In the genomic region with DNA sequence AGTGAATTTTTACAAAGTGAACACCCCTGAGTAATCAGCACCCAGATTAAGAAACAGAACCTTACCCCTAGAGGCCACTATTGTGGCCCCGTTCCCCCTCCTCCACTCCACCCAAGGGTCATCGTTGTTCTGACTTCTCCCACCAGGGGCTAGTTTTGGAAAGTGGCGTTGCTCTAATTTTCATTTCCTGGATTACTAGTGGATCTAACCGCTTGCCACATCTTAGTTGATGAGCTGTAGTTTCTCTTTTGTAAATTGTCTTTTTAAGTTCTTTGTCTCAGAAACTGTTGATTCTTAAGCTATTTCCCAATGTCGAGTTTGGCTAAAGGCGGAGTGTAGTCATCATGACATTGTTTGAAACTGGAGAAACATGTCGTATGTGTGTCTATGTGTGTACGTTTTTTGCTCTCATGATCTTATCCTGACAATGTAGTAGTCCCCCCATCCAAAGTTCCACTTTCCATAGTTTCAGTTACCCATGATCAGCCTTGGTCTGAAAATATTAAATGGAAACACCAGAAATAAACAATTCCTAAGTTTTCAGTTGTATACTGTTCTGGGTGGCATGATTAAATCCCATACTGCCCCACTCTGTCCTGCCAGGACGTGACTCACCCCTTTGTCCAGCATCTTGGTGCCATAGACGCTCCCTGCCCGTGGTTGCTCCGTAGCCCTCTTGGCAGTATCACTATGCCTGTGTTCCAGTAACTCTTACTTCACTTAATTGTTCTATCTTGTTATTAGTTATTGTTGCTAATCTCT, we compare ENCODE assay signal across 1 cellular context.
TF ChIP-seq lines count a peak whose summit lies in the region.

No MANE protein-coding gene starts in this region.

TF ChIP-seq in K562, 482 proteins besides CTCF, POLR2A, EP300 and RAD21 (continued from another document and continues in another):
- TF ChIP-seq, protein P1, sequence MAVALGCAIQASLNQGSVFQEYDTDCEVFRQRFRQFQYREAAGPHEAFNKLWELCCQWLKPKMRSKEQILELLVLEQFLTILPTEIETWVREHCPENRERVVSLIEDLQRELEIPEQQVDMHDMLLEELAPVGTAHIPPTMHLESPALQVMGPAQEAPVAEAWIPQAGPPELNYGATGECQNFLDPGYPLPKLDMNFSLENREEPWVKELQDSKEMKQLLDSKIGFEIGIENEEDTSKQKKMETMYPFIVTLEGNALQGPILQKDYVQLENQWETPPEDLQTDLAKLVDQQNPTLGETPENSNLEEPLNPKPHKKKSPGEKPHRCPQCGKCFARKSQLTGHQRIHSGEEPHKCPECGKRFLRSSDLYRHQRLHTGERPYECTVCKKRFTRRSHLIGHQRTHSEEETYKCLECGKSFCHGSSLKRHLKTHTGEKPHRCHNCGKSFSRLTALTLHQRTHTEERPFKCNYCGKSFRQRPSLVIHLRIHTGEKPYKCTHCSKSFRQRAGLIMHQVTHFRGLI (CRISPR knock-in tag; IDR thresholded peaks at IDR 0.05): no peak
- TF ChIP-seq SNRNP70 (optimal IDR thresholded peaks at IDR 0.05; ENCODE audit: low read depth, low read length) (no peak), ZBTB1 (CRISPR knock-in tag; IDR thresholded peaks at IDR 0.05; ENCODE audit: borderline replicate concordance, low read depth) (no peak), TEAD4 (IDR thresholded peaks at IDR 0.05; ENCODE audit: low read length) (0 out of 2 replicates have a peak, but pooled peaks have one; percentile 8), TEAD4 (CRISPR knock-in tag; IDR thresholded peaks at IDR 0.05; ENCODE audit: borderline replicate concordance) (no peak), NFIX (CRISPR knock-in tag; IDR thresholded peaks at IDR 0.05; ENCODE audit: low read depth) (no peak), RFX1 (IDR thresholded peaks at IDR 0.05) (no peak), ZBTB17 (CRISPR knock-in tag; IDR thresholded peaks at IDR 0.05) (no peak), MEF2D (tag; conservative IDR thresholded peaks at IDR 0.05; ENCODE audit: low read depth) (no peak), FOXM1 (IDR thresholded peaks at IDR 0.05; ENCODE audit: low read depth) (no peak), FOXM1 (CRISPR knock-in tag; IDR thresholded peaks at IDR 0.05; ENCODE audit: low read depth) (no peak), NRF1 (conservative IDR thresholded peaks at IDR 0.05 in 1 of 2, IDR thresholded peaks at IDR 0.05 in 1 of 2) (no peak), SIX5 (IDR thresholded peaks at IDR 0.05; ENCODE audit: borderline replicate concordance in 1 of 2, insufficient read depth in 1 of 2, low read depth in 1 of 2, low read length in 2 of 2) (no peak), ESRRA (IDR thresholded peaks at IDR 0.05; ENCODE audit: borderline replicate concordance, low read depth) (no peak), PRPF4 (IDR thresholded peaks at IDR 0.05; ENCODE audit: insufficient read depth, low read depth, low read length, poor library complexity, severe bottlenecking) (no peak), ELF4 (CRISPR knock-in tag; IDR thresholded peaks at IDR 0.05) (no peak), MBD2 (IDR thresholded peaks at IDR 0.05; ENCODE audit: borderline replicate concordance, low read depth) (no peak), ZKSCAN8 (CRISPR knock-in tag; IDR thresholded peaks at IDR 0.05) (no peak), HDAC6 (IDR thresholded peaks at IDR 0.05; ENCODE audit: low read depth, low read length) (no peak), ZFX (CRISPR knock-in tag; IDR thresholded peaks at IDR 0.05) (no peak), MYBL2 (IDR thresholded peaks at IDR 0.05; ENCODE audit: low read depth) (no peak), MYBL2 (CRISPR knock-in tag; IDR thresholded peaks at IDR 0.05; ENCODE audit: borderline replicate concordance) (no peak), ZNF408 (CRISPR knock-in tag; IDR thresholded peaks at IDR 0.05; ENCODE audit: low read depth) (no peak), SP1 (CRISPR knock-in tag; IDR thresholded peaks at IDR 0.05) (peak; percentile 47; the same call in 1 of the 2 replicates), BDP1 (IDR thresholded peaks at IDR 0.05; ENCODE audit: insufficient read depth, insufficient read length) (no peak), BMI1 (IDR thresholded peaks at IDR 0.05; ENCODE audit: low read length) (no peak), ARID1B (IDR thresholded peaks at IDR 0.05) (no peak), TFAM (CRISPR knock-in tag; conservative IDR thresholded peaks at IDR 0.05) (no peak), SMARCB1 (IDR thresholded peaks at IDR 0.05; ENCODE audit: insufficient read length, low read depth) (no peak), TCF7L2 (IDR thresholded peaks at IDR 0.05; ENCODE audit: low read depth, low read length) (no peak), FOXK2 (conservative IDR thresholded peaks at IDR 0.05 in 1 of 2, IDR thresholded peaks at IDR 0.05 in 1 of 2; ENCODE audit: low read depth in 2 of 2) (peak in 1 of 2 experiments; percentile 15; a peak in 1 of 4 replicates), MCM3 (IDR thresholded peaks at IDR 0.05) (no peak), SIRT6 (IDR thresholded peaks at IDR 0.05; ENCODE audit: low read depth, low read length) (no peak), GABPB2 (CRISPR knock-in tag; conservative IDR thresholded peaks at IDR 0.05) (no peak), JUN (IDR thresholded peaks at IDR 0.05; ENCODE audit: borderline replicate concordance, low read depth, low read length) (no peak), JUN (CRISPR knock-in tag; IDR thresholded peaks at IDR 0.05; ENCODE audit: borderline replicate concordance) (no peak), BRCA1 (IDR thresholded peaks at IDR 0.05) (no peak), BRCA1 (CRISPR knock-in tag; IDR thresholded peaks at IDR 0.05) (no peak), ILF3 (IDR thresholded peaks at IDR 0.05; ENCODE audit: borderline replicate concordance) (no peak), MYC (IDR thresholded peaks at IDR 0.05; ENCODE audit: low read depth, low read length) (no peak), MYC (CRISPR knock-in tag; IDR thresholded peaks at IDR 0.05; ENCODE audit: borderline replicate concordance, low read depth) (no peak), ETS2 (tag; IDR thresholded peaks at IDR 0.05; ENCODE audit: borderline replicate concordance, poor library complexity, severe bottlenecking) (no peak), MAFF (IDR thresholded peaks at IDR 0.05; ENCODE audit: low read length) (no peak), HNRNPUL1 (IDR thresholded peaks at IDR 0.05; ENCODE audit: low read length) (no peak), LARP7 (IDR thresholded peaks at IDR 0.05) (no peak), EP400 (IDR thresholded peaks at IDR 0.05) (peak; percentile 35; the same call in 1 of the 2 replicates), RHOXF2B (CRISPR knock-in tag; conservative IDR thresholded peaks at IDR 0.05) (no peak), CBX8 (IDR thresholded peaks at IDR 0.05; ENCODE audit: borderline replicate concordance, extremely low read depth, low read depth, low read length, poor library complexity, severe bottlenecking) (no peak), ZNF146 (CRISPR knock-in tag; IDR thresholded peaks at IDR 0.05; ENCODE audit: unreplicated experiment) (no peak), PHTF2 (CRISPR knock-in tag; IDR thresholded peaks at IDR 0.05) (no peak), BCL6 (CRISPR knock-in tag; IDR thresholded peaks at IDR 0.05) (no peak), ELF2 (CRISPR knock-in tag; IDR thresholded peaks at IDR 0.05) (no peak), STAT5A (IDR thresholded peaks at IDR 0.05; ENCODE audit: borderline replicate concordance, low read length) (no peak), ZC3H8 (IDR thresholded peaks at IDR 0.05) (no peak), EWSR1 (IDR thresholded peaks at IDR 0.05; ENCODE audit: borderline replicate concordance, low read depth, partially characterized antibody) (no peak), ZNF668 (CRISPR knock-in tag; IDR thresholded peaks at IDR 0.05) (no peak), HDAC3 (IDR thresholded peaks at IDR 0.05; ENCODE audit: borderline replicate concordance, partially characterized antibody) (no peak), ZNF584 (CRISPR knock-in tag; IDR thresholded peaks at IDR 0.05; ENCODE audit: low read depth) (no peak)
- TF ChIP-seq, protein P2, sequence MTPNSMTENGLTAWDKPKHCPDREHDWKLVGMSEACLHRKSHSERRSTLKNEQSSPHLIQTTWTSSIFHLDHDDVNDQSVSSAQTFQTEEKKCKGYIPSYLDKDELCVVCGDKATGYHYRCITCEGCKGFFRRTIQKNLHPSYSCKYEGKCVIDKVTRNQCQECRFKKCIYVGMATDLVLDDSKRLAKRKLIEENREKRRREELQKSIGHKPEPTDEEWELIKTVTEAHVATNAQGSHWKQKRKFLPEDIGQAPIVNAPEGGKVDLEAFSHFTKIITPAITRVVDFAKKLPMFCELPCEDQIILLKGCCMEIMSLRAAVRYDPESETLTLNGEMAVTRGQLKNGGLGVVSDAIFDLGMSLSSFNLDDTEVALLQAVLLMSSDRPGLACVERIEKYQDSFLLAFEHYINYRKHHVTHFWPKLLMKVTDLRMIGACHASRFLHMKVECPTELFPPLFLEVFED (CRISPR knock-in tag; conservative IDR thresholded peaks at IDR 0.05): no peak
- TF ChIP-seq, protein P3, sequence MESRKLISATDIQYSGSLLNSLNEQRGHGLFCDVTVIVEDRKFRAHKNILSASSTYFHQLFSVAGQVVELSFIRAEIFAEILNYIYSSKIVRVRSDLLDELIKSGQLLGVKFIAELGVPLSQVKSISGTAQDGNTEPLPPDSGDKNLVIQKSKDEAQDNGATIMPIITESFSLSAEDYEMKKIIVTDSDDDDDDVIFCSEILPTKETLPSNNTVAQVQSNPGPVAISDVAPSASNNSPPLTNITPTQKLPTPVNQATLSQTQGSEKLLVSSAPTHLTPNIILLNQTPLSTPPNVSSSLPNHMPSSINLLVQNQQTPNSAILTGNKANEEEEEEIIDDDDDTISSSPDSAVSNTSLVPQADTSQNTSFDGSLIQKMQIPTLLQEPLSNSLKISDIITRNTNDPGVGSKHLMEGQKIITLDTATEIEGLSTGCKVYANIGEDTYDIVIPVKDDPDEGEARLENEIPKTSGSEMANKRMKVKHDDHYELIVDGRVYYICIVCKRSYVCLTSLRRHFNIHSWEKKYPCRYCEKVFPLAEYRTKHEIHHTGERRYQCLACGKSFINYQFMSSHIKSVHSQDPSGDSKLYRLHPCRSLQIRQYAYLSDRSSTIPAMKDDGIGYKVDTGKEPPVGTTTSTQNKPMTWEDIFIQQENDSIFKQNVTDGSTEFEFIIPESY (CRISPR knock-in tag; IDR thresholded peaks at IDR 0.05): no peak
- TF ChIP-seq, protein P4, sequence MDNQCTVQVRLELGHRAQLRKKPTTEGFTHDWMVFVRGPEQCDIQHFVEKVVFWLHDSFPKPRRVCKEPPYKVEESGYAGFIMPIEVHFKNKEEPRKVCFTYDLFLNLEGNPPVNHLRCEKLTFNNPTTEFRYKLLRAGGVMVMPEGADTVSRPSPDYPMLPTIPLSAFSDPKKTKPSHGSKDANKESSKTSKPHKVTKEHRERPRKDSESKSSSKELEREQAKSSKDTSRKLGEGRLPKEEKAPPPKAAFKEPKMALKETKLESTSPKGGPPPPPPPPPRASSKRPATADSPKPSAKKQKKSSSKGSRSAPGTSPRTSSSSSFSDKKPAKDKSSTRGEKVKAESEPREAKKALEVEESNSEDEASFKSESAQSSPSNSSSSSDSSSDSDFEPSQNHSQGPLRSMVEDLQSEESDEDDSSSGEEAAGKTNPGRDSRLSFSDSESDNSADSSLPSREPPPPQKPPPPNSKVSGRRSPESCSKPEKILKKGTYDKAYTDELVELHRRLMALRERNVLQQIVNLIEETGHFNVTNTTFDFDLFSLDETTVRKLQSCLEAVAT (IDR thresholded peaks at IDR 0.05): no peak
- TF ChIP-seq, protein P5, sequence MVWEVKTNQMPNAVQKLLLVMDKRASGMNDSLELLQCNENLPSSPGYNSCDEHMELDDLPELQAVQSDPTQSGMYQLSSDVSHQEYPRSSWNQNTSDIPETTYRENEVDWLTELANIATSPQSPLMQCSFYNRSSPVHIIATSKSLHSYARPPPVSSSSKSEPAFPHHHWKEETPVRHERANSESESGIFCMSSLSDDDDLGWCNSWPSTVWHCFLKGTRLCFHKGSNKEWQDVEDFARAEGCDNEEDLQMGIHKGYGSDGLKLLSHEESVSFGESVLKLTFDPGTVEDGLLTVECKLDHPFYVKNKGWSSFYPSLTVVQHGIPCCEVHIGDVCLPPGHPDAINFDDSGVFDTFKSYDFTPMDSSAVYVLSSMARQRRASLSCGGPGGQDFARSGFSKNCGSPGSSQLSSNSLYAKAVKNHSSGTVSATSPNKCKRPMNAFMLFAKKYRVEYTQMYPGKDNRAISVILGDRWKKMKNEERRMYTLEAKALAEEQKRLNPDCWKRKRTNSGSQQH (CRISPR knock-in tag; IDR thresholded peaks at IDR 0.05): no peak
- TF ChIP-seq, protein P6, sequence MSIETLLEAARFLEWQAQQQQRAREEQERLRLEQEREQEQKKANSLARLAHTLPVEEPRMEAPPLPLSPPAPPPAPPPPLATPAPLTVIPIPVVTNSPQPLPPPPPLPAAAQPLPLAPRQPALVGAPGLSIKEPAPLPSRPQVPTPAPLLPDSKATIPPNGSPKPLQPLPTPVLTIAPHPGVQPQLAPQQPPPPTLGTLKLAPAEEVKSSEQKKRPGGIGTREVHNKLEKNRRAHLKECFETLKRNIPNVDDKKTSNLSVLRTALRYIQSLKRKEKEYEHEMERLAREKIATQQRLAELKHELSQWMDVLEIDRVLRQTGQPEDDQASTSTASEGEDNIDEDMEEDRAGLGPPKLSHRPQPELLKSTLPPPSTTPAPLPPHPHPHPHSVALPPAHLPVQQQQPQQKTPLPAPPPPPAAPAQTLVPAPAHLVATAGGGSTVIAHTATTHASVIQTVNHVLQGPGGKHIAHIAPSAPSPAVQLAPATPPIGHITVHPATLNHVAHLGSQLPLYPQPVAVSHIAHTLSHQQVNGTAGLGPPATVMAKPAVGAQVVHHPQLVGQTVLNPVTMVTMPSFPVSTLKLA (conservative IDR thresholded peaks at IDR 0.05): no peak
- TF ChIP-seq, protein P7, sequence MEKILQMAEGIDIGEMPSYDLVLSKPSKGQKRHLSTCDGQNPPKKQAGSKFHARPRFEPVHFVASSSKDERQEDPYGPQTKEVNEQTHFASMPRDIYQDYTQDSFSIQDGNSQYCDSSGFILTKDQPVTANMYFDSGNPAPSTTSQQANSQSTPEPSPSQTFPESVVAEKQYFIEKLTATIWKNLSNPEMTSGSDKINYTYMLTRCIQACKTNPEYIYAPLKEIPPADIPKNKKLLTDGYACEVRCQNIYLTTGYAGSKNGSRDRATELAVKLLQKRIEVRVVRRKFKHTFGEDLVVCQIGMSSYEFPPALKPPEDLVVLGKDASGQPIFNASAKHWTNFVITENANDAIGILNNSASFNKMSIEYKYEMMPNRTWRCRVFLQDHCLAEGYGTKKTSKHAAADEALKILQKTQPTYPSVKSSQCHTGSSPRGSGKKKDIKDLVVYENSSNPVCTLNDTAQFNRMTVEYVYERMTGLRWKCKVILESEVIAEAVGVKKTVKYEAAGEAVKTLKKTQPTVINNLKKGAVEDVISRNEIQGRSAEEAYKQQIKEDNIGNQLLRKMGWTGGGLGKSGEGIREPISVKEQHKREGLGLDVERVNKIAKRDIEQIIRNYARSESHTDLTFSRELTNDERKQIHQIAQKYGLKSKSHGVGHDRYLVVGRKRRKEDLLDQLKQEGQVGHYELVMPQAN (IDR thresholded peaks at IDR 0.05; ENCODE audit: borderline replicate concordance): no peak
- TF ChIP-seq, protein P8, sequence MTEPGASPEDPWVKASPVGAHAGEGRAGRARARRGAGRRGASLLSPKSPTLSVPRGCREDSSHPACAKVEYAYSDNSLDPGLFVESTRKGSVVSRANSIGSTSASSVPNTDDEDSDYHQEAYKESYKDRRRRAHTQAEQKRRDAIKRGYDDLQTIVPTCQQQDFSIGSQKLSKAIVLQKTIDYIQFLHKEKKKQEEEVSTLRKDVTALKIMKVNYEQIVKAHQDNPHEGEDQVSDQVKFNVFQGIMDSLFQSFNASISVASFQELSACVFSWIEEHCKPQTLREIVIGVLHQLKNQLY (CRISPR knock-in tag; conservative IDR thresholded peaks at IDR 0.05): no peak
